Comparison of ENCODE assay signal across 24 cellular contexts in the genomic region with DNA sequence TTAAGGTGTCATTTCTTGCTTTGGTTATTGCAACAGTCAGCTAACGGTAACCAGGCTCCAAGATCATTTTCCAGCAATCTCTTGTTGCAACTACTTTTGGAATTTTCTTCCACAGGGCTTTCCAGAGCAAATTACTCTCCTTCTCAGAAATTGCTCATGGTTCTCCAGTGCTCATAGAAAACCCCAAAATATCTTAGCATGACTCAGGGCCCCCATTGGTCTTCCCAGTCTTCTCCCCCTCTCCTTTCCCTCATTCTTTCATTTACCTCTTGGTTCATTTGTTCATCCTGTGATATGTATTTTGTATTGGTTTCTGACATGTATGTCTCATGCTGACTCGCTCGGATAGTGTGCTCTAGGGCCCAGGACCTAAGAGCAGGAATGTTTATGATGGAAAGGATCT.
DNase-seq lines count a peak whose midpoint lies in the region; ATAC-seq and TF ChIP-seq lines count a peak whose summit lies in the region.
"Had no signal": no experiment of that assay in that cellular context is flagged by ENCODE, and none has a peak within 500 bp of the region (broad histone marks: within the 10 kb centered on the region; RNA-seq: fewer than 3 reads in every experiment).

No MANE protein-coding gene starts in this region.

- TF ChIP-seq CTCF in 22Rv1 (IDR thresholded peaks at IDR 0.05) = no peak

- DNase-seq in HCEC 1CT (peak; percentile 37), adipocyte (ENCODE audit: low read depth) (peak; percentile 16), kidney tubule cell (ENCODE audit: low spot score) (peak; percentile 77), DMS79 treated with DMSO at 0.1 percent for 48 hours (lab: John Stamatoyannopoulos, UW) (no peak), pons (ENCODE audit: low spot score) (no peak), hippocampal formation (lab: John Stamatoyannopoulos, UW) (no peak)
- DNase-seq: activated CD4-positive, CD25-positive, alpha-beta regulatory T cell; activated CD8-positive, alpha-beta T cell treated with anti-CD3 and anti-CD28 coated beads for 36 hours; activated naive CD4-positive, alpha-beta T cell treated with Interleukin-2 at 50 U/mL for 16 hours; activated T-cell treated with anti-CD3 and anti-CD28 coated beads, Interleukin-2, amount 50 U/mL, for 24 hours; aorta; effector memory CD4-positive, alpha-beta T cell; Kasumi-1; NCI-H1105 treated with DMSO at 0.1 percent for 48 hours; NCI-H2107; NCI-H524; ovary; SHP77; sigmoid colon; stimulated activated naive CD4-positive, alpha-beta T cell; T-helper 17 cell; thyroid gland had no signal

- no peaks in the 10 kb centered on the region for H3K9me3 ChIP-seq in adipocyte (ENCODE audit: control insufficient read depth, low read length)
- H3K9me3 ChIP-seq: ovary, sigmoid colon, thyroid gland had no signal

- H3K4me1 ChIP-seq in adipocyte (ENCODE audit: control insufficient read depth, insufficient read depth, low read length) = peaks cover 16% of the 10 kb centered on the region

- no peak overlapping the region for H3K4me3 ChIP-seq in adipocyte (ENCODE audit: low read length)
- H3K4me3 ChIP-seq: ovary, sigmoid colon, thyroid gland had no signal

- no peaks in the 10 kb centered on the region for H3K36me3 ChIP-seq in adipocyte (ENCODE audit: control insufficient read depth, insufficient read depth, low read length, severe bottlenecking)
- H3K36me3 ChIP-seq: ovary, sigmoid colon, thyroid gland had no signal

- H3K27ac ChIP-seq in 22Rv1 = peak overlapping the region; percentile 88
- H3K27ac ChIP-seq: ovary, sigmoid colon, thyroid gland had no signal

- no peaks in the 10 kb centered on the region for H3K27me3 ChIP-seq in adipocyte (replicated peaks; ENCODE audit: control insufficient read depth, insufficient read depth, low read length)
- H3K27me3 ChIP-seq: ovary, sigmoid colon, thyroid gland had no signal

- H3K9ac ChIP-seq in adipocyte (ENCODE audit: low read length) = no peak overlapping the region

- no peak for ATAC-seq in HG02973 (IDR thresholded peaks at IDR 0.05; ENCODE audit: unreplicated experiment)
- ATAC-seq: activated CD8-positive, alpha-beta T cell treated with anti-CD3 and anti-CD28 coated beads for 36 hours; T-helper 17 cell had no signal

Comparison
In these comparisons a context has a peak if more than half of its experiments do, and no peak if none do; other contexts are left out.
1. DNase-seq: peak in HCEC 1CT (single experiment), adipocyte (single experiment) and kidney tubule cell (single experiment); none in DMS79 treated with DMSO at 0.1 percent for 48 hours (single experiment), pons (single experiment) and hippocampal formation (0 of 2).